ENCODE assay signal across 8 cellular contexts in genomic region chr6:28136585-28137457, GRCh38. TPM values are rescaled to one million over a fixed set of nuclear protein-coding genes. Genes with fewer than 3 reads are reported as not detected.
A peak's percentile ranks its signal among the peaks of the same experiment; 100 is the strongest.
DNase-seq lines count a peak whose midpoint lies in the region; ATAC-seq and TF ChIP-seq lines count a peak whose summit lies in the region.

No MANE protein-coding gene starts in this region.

- H3K27ac Mint-ChIP-seq in activated CD4-positive, alpha-beta T cell treated with anti-CD3 and anti-CD28 coated beads, Interleukin-2, amount 10 ng/mL, durations not matched to agents 24 days and 14 days = peak overlapping the region; percentile 94

- peaks cover 58% of the 10 kb centered on the region for H3K4me1 Mint-ChIP-seq in activated CD4-positive, alpha-beta T cell treated with anti-CD3 and anti-CD28 coated beads, Interleukin-2, amount 10 ng/mL, durations not matched to agents 24 days and 14 days

- intact Hi-C loops in activated CD4-positive, alpha-beta T cell treated with anti-CD3 and anti-CD28 coated beads, Interleukin-2, amount 10 ng/mL, durations not matched to agents 24 days and 14 days (cut with micrococcal nuclease) = loop anchor here (1.0 to 10.0 kb wide), 7 partner anchors 13 to 260 kb away; partner anchors contain the start of genes ZNF165, ZSCAN12, ZSCAN16 and ZSCAN26

- peak; percentile 78 for TF ChIP-seq POLR2A in GM19193 (IDR thresholded peaks at IDR 0.05; ENCODE audit: extremely low read depth, insufficient read depth, insufficient read length)

- no peaks in the 10 kb centered on the region for H3K27me3 Mint-ChIP-seq in activated CD4-positive, alpha-beta T cell treated with anti-CD3 and anti-CD28 coated beads, Interleukin-2, amount 10 ng/mL, durations not matched to agents 24 days and 14 days

- peaks cover 14% of the 10 kb centered on the region for H3K36me3 Mint-ChIP-seq in activated CD4-positive, alpha-beta T cell treated with anti-CD3 and anti-CD28 coated beads, Interleukin-2, amount 10 ng/mL, durations not matched to agents 24 days and 14 days (ENCODE audit: low read depth)

- peak overlapping the region; percentile 93 for H3K4me3 Mint-ChIP-seq in activated CD4-positive, alpha-beta T cell treated with anti-CD3 and anti-CD28 coated beads, Interleukin-2, amount 10 ng/mL, durations not matched to agents 24 days and 14 days

- no peaks in the 10 kb centered on the region for H3K9me3 Mint-ChIP-seq in activated CD4-positive, alpha-beta T cell treated with anti-CD3 and anti-CD28 coated beads, Interleukin-2, amount 10 ng/mL, durations not matched to agents 24 days and 14 days

- peak; percentile 57 for ATAC-seq in HG03439 (IDR thresholded peaks at IDR 0.05; ENCODE audit: unreplicated experiment)

- DNase-seq in AML-193 (lab: John Stamatoyannopoulos, UW) (peak; percentile 93 to 94), NCI-H524 (lab: John Stamatoyannopoulos, UW) (peak; percentile 94 to 95), cortex of kidney (lab: John Stamatoyannopoulos, UW) (peak; percentile 36), left kidney (ENCODE audit: low read depth, low spot score) (peak; percentile 96)
- DNase-seq in activated CD4-positive, alpha-beta T cell treated with anti-CD3 and anti-CD28 coated beads, Interleukin-2, amount 10 ng/mL, durations not matched to agents 24 days and 14 days = peak; percentile 92
- peak; percentile 82 for DNase-seq in stimulated activated CD4-positive, alpha-beta T cell treated with anti-CD3 and anti-CD28 coated beads, Interleukin-1b, Interleukin-23, amount 100 ng/mL, for 48 hours

RNA-seq across cellular contexts. Expression of gene ZKSCAN8, which starts 4.9 kb away (rescaled TPM):
- total RNA-seq in activated CD4-positive, alpha-beta T cell treated with anti-CD3 and anti-CD28 coated beads, Interleukin-2, amount 10 ng/mL, durations not matched to agents 24 days and 14 days = 17.6 and 17.7 TPM in 2 replicates

RNA-seq across cellular contexts. Expression of gene ZSCAN16, which starts 12.4 kb away (rescaled TPM):
- 3.0 and 4.0 TPM in 2 replicates for total RNA-seq in activated CD4-positive, alpha-beta T cell treated with anti-CD3 and anti-CD28 coated beads, Interleukin-2, amount 10 ng/mL, durations not matched to agents 24 days and 14 days

RNA-seq across cellular contexts. Expression of gene ZNF165, which starts 56.5 kb away (rescaled TPM):
- total RNA-seq in activated CD4-positive, alpha-beta T cell treated with anti-CD3 and anti-CD28 coated beads, Interleukin-2, amount 10 ng/mL, durations not matched to agents 24 days and 14 days = 0.26 and 0.47 TPM in 2 replicates

Comparison
In these comparisons a context has a peak if more than half of its experiments do, and no peak if none do; other contexts are left out.
1. Peak in every context shown above with its lines: DNase-seq and ATAC-seq.
2. DNase-seq: peak in every context shown above with its lines; median percentile 96 in left kidney; 94 in NCI-H524; 94 in AML-193; 92 in activated CD4-positive, alpha-beta T cell treated with anti-CD3 and anti-CD28 coated beads, Interleukin-2, amount 10 ng/mL, durations not matched to agents 24 days and 14 days; 82 in stimulated activated CD4-positive, alpha-beta T cell treated with anti-CD3 and anti-CD28 coated beads, Interleukin-1b, Interleukin-23, amount 100 ng/mL, for 48 hours; 36 in cortex of kidney.